In the genomic region with DNA sequence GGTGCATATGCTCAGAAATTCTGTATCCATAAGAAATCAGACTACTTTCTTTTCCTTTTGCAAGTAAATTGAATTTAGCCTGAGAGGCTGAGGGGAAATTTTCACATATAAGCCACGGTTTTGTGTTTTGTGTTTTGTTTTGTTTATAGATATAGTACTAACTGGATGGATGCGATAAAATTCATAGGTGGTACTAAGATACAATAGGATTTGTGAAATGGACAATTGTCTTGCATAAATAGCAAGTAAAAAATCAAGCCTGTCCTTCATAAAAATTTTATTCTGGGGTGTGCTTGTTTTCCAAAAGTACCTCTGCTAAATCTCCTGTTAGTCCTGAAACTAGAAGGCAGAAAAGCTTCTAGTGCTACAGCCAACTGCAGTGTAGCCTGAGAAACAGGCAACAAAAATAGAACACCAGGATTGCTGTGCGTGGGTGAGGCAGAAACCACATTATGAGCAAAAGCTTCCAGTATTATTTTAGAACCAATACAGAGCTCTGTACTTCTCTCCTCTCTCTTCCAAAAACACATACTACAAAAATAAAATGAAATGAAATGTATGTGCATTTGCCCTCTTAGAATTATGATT, we compare ENCODE assay signal across 8 cellular contexts. TPM values are rescaled to one million over a fixed set of nuclear protein-coding genes. Genes with fewer than 3 reads are reported as not detected.
DNase-seq lines count a peak whose midpoint lies in the region; ATAC-seq and TF ChIP-seq lines count a peak whose summit lies in the region.

No MANE protein-coding gene starts in this region.

- TF ChIP-seq CTCF in Panc1 (IDR thresholded peaks at IDR 0.05) (no peak), fibroblast of lung (conservative IDR thresholded peaks at IDR 0.05 in 1 of 2, IDR thresholded peaks at IDR 0.05 in 1 of 2; ENCODE audit: low read depth in 1 of 2, low read length in 2 of 2) (no peak)

- no TSS peak for BruUV-seq in Panc1 (replicated peaks; lab: Mats Ljungman, UMichigan)

- H3K36me3 ChIP-seq in Panc1 (ENCODE audit: control insufficient read depth, insufficient read depth, low read length) (no peaks in the 10 kb centered on the region), fibroblast of lung (ENCODE audit: control insufficient read depth, insufficient read depth, low read length) (no peaks in the 10 kb centered on the region), rectal smooth muscle tissue (ENCODE audit: control insufficient read depth, insufficient read depth, low read length) (no peaks in the 10 kb centered on the region)

- H3K9ac ChIP-seq in fibroblast of lung (ENCODE audit: insufficient read depth, low read length): no peak overlapping the region
- no peak overlapping the region for H3K9ac ChIP-seq in rectal smooth muscle tissue (ENCODE audit: low read length)

- peak overlapping the region; percentile 85 for H2AFZ ChIP-seq in fibroblast of lung (ENCODE audit: low read length)

- ATAC-seq in HG02884 (IDR thresholded peaks at IDR 0.05; ENCODE audit: unreplicated experiment): peak; percentile 61
- ATAC-seq in Panc1: no peak
- no peak for ATAC-seq in left colon

- peak overlapping the region; percentile 44 to 64; a peak in 3 of 4 replicates for H3K4me3 ChIP-seq in Panc1 (ENCODE audit: low read depth in 2 of 2, low read length in 2 of 2)
- H3K4me3 ChIP-seq in fibroblast of lung (replicated peaks in 1 of 4; ENCODE audit: control extremely low read depth in 1 of 4, insufficient read depth in 1 of 4, low read depth in 3 of 4, low read length in 4 of 4): peak overlapping the region; percentile 31 to 51 (median 36)
- peak overlapping the region; percentile 43 for H3K4me3 ChIP-seq in rectal smooth muscle tissue (ENCODE audit: low read length)

- no peaks in the 10 kb centered on the region for H3K79me2 ChIP-seq in fibroblast of lung (ENCODE audit: control insufficient read depth, insufficient read depth, low read length)

- CTCF ChIA-PET in Panc1 (lab: Charles Lee): no interaction called here

- intact Hi-C loops in Panc1 (cut with micrococcal nuclease; ENCODE audit: unreplicated experiment): loop anchor here (10.0 kb wide), 1 partner anchor 140 kb away; no protein-coding TSS in a partner anchor
- intact Hi-C loops in left colon (cut with DNase I, micrococcal nuclease): no loop called here

- no peaks in the 10 kb centered on the region for H3K27me3 ChIP-seq in Panc1 (ENCODE audit: control insufficient read depth, insufficient read depth, low read length)
- no peaks in the 10 kb centered on the region for H3K27me3 ChIP-seq in fibroblast of lung (ENCODE audit: control insufficient read depth, insufficient read depth, low read length)
- H3K27me3 ChIP-seq in rectal smooth muscle tissue (ENCODE audit: control insufficient read depth, insufficient read depth, low read length): no peaks in the 10 kb centered on the region

- in situ Hi-C loops in Panc1 (cut with HindIII; ENCODE audit: low pct_unique_long_range_greater_than_20kb, low sequenced_read_pairs): no loop called here

- DNase-seq in NCI-H146 (lab: John Stamatoyannopoulos, UW) (peak; percentile 25), NCI-H146 treated with DMSO at 0.1 percent for 48 hours (lab: John Stamatoyannopoulos, UW; ENCODE audit: unreplicated experiment) (no peak), Panc1 (ENCODE audit: low read depth, low spot score) (no peak), fibroblast of lung (ENCODE audit: low read depth in 2 of 2) (peak in 1 of 2 donors; percentile 82), left colon (no peak), NCI-H2196 treated with DMSO at 0.1 percent for 48 hours (lab: John Stamatoyannopoulos, UW; ENCODE audit: unreplicated experiment) (no peak)

- H3K4me2 ChIP-seq in fibroblast of lung (ENCODE audit: extremely low read depth, insufficient read depth, low read length): peak overlapping the region; percentile 96

- POLR2A ChIA-PET in Panc1 (lab: Charles Lee): interaction anchor here (1.4 kb wide), 1 partner anchor 14 kb away, joined by 4 read pairs; no protein-coding TSS in a partner anchor

- H4K20me1 ChIP-seq in fibroblast of lung (ENCODE audit: control insufficient read depth, extremely low read depth, insufficient read depth, low read length): no peaks in the 10 kb centered on the region

- H3K27ac ChIP-seq in Panc1 (ENCODE audit: low read length): peak overlapping the region; percentile 74
- H3K27ac ChIP-seq in fibroblast of lung (ENCODE audit: insufficient read depth, low read length): peak overlapping the region; percentile 23
- H3K27ac ChIP-seq in rectal smooth muscle tissue (ENCODE audit: low read depth, low read length): no peak overlapping the region

- H3K4me1 ChIP-seq in Panc1 (ENCODE audit: control insufficient read depth, insufficient read depth, low read length): peaks cover 29% of the 10 kb centered on the region
- peaks cover 6% of the 10 kb centered on the region for H3K4me1 ChIP-seq in fibroblast of lung (ENCODE audit: control insufficient read depth, extremely low read depth, insufficient read depth, low read length)
- no peaks in the 10 kb centered on the region for H3K4me1 ChIP-seq in rectal smooth muscle tissue (ENCODE audit: control insufficient read depth, insufficient read depth, low read length)

- no peaks in the 10 kb centered on the region for H3K9me3 ChIP-seq in Panc1 (ENCODE audit: control insufficient read depth, insufficient read depth, low read depth, low read length)
- H3K9me3 ChIP-seq in fibroblast of lung (ENCODE audit: control insufficient read depth, insufficient read depth, low read depth, low read length): no peaks in the 10 kb centered on the region

RNA-seq across cellular contexts. Expression of gene HDAC9, which starts 0.6 kb away (rescaled TPM):
- total RNA-seq in Panc1 (2021; ENCODE audit: unreplicated experiment): 17.1 TPM
- 9.2 TPM for polyA plus RNA-seq in Panc1 (2012; ENCODE audit: insufficient read length)
- 3.6 and 7.9 TPM in 2 replicates for total RNA-seq in fibroblast of lung
- polyA plus RNA-seq in fibroblast of lung: 2.9 and 5.0 TPM in 2 replicates
- 1.3 and 3.2 TPM in 2 replicates for polyA plus RNA-seq in fibroblast of lung (2012)
- 2.4 and 5.8 TPM in 2 replicates for polyA minus RNA-seq in fibroblast of lung (ENCODE audit: low replicate concordance)
- 10 to 100 TPM; 12.3 to 21.7 TPM for total RNA-seq in left colon
